Comparison of ENCODE assay signal across 9 cellular contexts in genomic region chr12:111251099-111251498, GRCh38.
"Had no signal": no experiment of that assay in that cellular context is flagged by ENCODE, and none has a peak within 500 bp of the region (broad histone marks: within the 10 kb centered on the region; RNA-seq: fewer than 3 reads in every experiment).

No MANE protein-coding gene starts in this region.

- ATAC-seq: HCT116, HepG2 had no signal

- H3K36me3 Mint-ChIP-seq: IgD-negative memory B cell had no signal

- H3K9ac ChIP-seq: GM23248 had no signal

- H3K4me3 ChIP-seq: GM23248, HAP-1 had no signal

- H3K36me3 ChIP-seq: HAP-1 had no signal

- H3K9me3 Mint-ChIP-seq: HFFc6 had no signal

- H3K27ac ChIP-seq: GM23248, HL-60 had no signal

- H3K4me1 Mint-ChIP-seq: IgD-negative memory B cell had no signal

- DNase-seq: GM23248, GOT3, H7, HFFc6 had no signal

- H2AFZ ChIP-seq: GM23248 had no signal

- H3K27ac Mint-ChIP-seq: HFFc6, IgD-negative memory B cell had no signal

- H3K4me1 ChIP-seq: HAP-1 had no signal

- H3K9me3 ChIP-seq: HAP-1 had no signal

- H3K4me3 Mint-ChIP-seq: HFFc6, IgD-negative memory B cell had no signal
